1 cellular context compared by ENCODE assay signal in genomic region chrX:78103001-78103634, GRCh38.
TF ChIP-seq lines count a peak whose summit lies in the region.

No MANE protein-coding gene starts in this region.

TF ChIP-seq in GM23338, 12 proteins besides CTCF, POLR2A, EP300 and RAD21 (continued from another document):
- TF ChIP-seq, protein P1, sequence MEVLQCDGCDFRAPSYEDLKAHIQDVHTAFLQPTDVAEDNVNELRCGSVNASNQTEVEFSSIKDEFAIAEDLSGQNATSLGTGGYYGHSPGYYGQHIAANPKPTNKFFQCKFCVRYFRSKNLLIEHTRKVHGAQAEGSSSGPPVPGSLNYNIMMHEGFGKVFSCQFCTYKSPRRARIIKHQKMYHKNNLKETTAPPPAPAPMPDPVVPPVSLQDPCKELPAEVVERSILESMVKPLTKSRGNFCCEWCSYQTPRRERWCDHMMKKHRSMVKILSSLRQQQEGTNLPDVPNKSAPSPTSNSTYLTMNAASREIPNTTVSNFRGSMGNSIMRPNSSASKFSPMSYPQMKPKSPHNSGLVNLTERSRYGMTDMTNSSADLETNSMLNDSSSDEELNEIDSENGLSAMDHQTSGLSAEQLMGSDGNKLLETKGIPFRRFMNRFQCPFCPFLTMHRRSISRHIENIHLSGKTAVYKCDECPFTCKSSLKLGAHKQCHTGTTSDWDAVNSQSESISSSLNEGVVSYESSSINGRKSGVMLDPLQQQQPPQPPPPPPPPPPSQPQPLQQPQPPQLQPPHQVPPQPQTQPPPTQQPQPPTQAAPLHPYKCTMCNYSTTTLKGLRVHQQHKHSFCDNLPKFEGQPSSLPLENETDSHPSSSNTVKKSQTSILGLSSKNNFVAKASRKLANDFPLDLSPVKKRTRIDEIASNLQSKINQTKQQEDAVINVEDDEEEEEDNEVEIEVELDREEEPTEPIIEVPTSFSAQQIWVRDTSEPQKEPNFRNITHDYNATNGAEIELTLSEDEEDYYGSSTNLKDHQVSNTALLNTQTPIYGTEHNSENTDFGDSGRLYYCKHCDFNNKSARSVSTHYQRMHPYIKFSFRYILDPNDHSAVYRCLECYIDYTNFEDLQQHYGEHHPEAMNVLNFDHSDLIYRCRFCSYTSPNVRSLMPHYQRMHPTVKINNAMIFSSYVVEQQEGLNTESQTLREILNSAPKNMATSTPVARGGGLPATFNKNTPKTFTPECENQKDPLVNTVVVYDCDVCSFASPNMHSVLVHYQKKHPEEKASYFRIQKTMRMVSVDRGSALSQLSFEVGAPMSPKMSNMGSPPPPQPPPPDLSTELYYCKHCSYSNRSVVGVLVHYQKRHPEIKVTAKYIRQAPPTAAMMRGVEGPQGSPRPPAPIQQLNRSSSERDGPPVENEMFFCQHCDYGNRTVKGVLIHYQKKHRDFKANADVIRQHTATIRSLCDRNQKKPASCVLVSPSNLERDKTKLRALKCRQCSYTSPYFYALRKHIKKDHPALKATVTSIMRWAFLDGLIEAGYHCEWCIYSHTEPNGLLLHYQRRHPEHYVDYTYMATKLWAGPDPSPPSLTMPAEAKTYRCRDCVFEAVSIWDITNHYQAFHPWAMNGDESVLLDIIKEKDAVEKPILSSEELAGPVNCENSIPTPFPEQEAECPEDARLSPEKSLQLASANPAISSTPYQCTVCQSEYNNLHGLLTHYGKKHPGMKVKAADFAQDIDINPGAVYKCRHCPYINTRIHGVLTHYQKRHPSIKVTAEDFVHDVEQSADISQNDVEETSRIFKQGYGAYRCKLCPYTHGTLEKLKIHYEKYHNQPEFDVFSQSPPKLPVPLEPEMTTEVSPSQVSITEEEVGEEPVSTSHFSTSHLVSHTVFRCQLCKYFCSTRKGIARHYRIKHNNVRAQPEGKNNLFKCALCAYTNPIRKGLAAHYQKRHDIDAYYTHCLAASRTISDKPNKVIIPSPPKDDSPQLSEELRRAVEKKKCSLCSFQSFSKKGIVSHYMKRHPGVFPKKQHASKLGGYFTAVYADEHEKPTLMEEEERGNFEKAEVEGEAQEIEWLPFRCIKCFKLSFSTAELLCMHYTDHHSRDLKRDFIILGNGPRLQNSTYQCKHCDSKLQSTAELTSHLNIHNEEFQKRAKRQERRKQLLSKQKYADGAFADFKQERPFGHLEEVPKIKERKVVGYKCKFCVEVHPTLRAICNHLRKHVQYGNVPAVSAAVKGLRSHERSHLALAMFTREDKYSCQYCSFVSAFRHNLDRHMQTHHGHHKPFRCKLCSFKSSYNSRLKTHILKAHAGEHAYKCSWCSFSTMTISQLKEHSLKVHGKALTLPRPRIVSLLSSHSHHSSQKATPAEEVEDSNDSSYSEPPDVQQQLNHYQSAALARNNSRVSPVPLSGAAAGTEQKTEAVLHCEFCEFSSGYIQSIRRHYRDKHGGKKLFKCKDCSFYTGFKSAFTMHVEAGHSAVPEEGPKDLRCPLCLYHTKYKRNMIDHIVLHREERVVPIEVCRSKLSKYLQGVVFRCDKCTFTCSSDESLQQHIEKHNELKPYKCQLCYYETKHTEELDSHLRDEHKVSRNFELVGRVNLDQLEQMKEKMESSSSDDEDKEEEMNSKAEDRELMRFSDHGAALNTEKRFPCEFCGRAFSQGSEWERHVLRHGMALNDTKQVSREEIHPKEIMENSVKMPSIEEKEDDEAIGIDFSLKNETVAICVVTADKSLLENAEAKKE (CRISPR knock-in tag; IDR thresholded peaks at IDR 0.05): no peak
- no peak for TF ChIP-seq NANOG (IDR thresholded peaks at IDR 0.05; ENCODE audit: borderline replicate concordance)
